In genomic region chr21:41954654-41955499, GRCh38 we compare ENCODE assay signal across 13 cellular contexts. TPM values are rescaled to one million over a fixed set of nuclear protein-coding genes. Genes with fewer than 3 reads are reported as not detected.
A peak's percentile ranks its signal among the peaks of the same experiment; 100 is the strongest.
DNase-seq lines count a peak whose midpoint lies in the region; ATAC-seq, FAIRE-seq and TF ChIP-seq lines count a peak whose summit lies in the region.
"Had no signal": no experiment of that assay in that cellular context is flagged by ENCODE, and none has a peak within 500 bp of the region (broad histone marks: within the 10 kb centered on the region; RNA-seq: fewer than 3 reads in every experiment).

No MANE protein-coding gene starts in this region.

- dilution Hi-C loops in keratinocyte (cut with MboI; ENCODE audit: extremely low pct_ligation_motif_present, low sequenced_read_pairs): no loop called here

- peaks cover 23% of the 10 kb centered on the region for H3K27me3 Mint-ChIP-seq in activated CD8-positive, alpha-beta T cell treated with anti-CD3 and anti-CD28 coated beads, Interleukin-2, amount 10 ng/mL, durations not matched to agents 7 days and 5 days (ENCODE audit: low read depth)

- no peaks in the 10 kb centered on the region for H4K20me1 ChIP-seq in keratinocyte (ENCODE audit: control insufficient read depth, extremely low read depth, insufficient read depth, low read length)

- CTCF ChIA-PET in activated CD8-positive, alpha-beta T cell treated with anti-CD3 and anti-CD28 coated beads, Interleukin-2, amount 10 ng/mL, durations not matched to agents 7 days and 5 days (lab: Charles Lee): no interaction called here

- H3K4me3 ChIP-seq in left ventricle myocardium inferior (no peak overlapping the region), keratinocyte (ENCODE audit: control insufficient read depth in 2 of 3, extremely low read depth in 1 of 3, insufficient read depth in 2 of 3, low read depth in 1 of 3, low read length in 3 of 3) (no peak overlapping the region), tibial nerve (no peak overlapping the region)

- WGBS in tibial nerve, 2 donors: 89 to 91% methylated on average over 20 of the region's 20 CpGs

- no peak for TF ChIP-seq POLR2A in tibial nerve (IDR thresholded peaks at IDR 0.05)

- H3K4me3 Mint-ChIP-seq in activated CD8-positive, alpha-beta T cell treated with anti-CD3 and anti-CD28 coated beads, Interleukin-2, amount 10 ng/mL, durations not matched to agents 7 days and 5 days: peak overlapping the region; percentile 19
- H3K4me3 Mint-ChIP-seq: activated CD8-positive, alpha-beta memory T cell treated with anti-CD3 and anti-CD28 coated beads, Interleukin-2, amount 10 ng/mL, durations not matched to agents 7 days and 5 days had no signal

- no peak for ATAC-seq in left ventricle myocardium superior
- no peak for ATAC-seq in activated CD8-positive, alpha-beta T cell treated with anti-CD3 and anti-CD28 coated beads, Interleukin-2, amount 10 ng/mL, durations not matched to agents 7 days and 5 days
- no peak for ATAC-seq in HG03442 (IDR thresholded peaks at IDR 0.05; ENCODE audit: unreplicated experiment)

- no peaks in the 10 kb centered on the region for H3K36me3 Mint-ChIP-seq in activated CD8-positive, alpha-beta T cell treated with anti-CD3 and anti-CD28 coated beads, Interleukin-2, amount 10 ng/mL, durations not matched to agents 7 days and 5 days (ENCODE audit: low read depth)
- H3K36me3 Mint-ChIP-seq: activated CD8-positive, alpha-beta memory T cell treated with anti-CD3 and anti-CD28 coated beads, Interleukin-2, amount 10 ng/mL, durations not matched to agents 7 days and 5 days had no signal

- no peak for FAIRE-seq in keratinocyte (lab: Jason Lieb, UNC)
- FAIRE-seq: RCC 7860 had no signal

- peaks cover 3% of the 10 kb centered on the region for H3K9me1 ChIP-seq in keratinocyte (ENCODE audit: control insufficient read depth, extremely low read depth, insufficient read depth, low read length)

- H3K27me3 ChIP-seq in left ventricle myocardium inferior (ENCODE audit: low read depth): no peaks in the 10 kb centered on the region
- H3K27me3 ChIP-seq in keratinocyte (ENCODE audit: control insufficient read depth, extremely low read depth, insufficient read depth, low read length): no peaks in the 10 kb centered on the region
- no peaks in the 10 kb centered on the region for H3K27me3 ChIP-seq in tibial nerve

- POLR2A ChIA-PET in activated CD8-positive, alpha-beta T cell treated with anti-CD3 and anti-CD28 coated beads, Interleukin-2, amount 10 ng/mL, durations not matched to agents 7 days and 5 days (lab: Charles Lee): no interaction called here

- H3K4me2 ChIP-seq in keratinocyte (ENCODE audit: control insufficient read depth, extremely low read depth, insufficient read depth, low read depth, low read length): peak overlapping the region; percentile 54

- TF ChIP-seq EP300 in tibial nerve (IDR thresholded peaks at IDR 0.05): no peak

- H3K4me1 ChIP-seq in left ventricle myocardium inferior (peaks cover 56% of the 10 kb centered on the region), keratinocyte (ENCODE audit: control insufficient read depth, extremely low read depth, insufficient read depth, low read length) (peaks cover 43% of the 10 kb centered on the region), tibial nerve (peaks cover 0 to 65% (median 23%) of the 10 kb centered on the region in 4 donors)

- H3K36me3 ChIP-seq in left ventricle myocardium inferior: no peaks in the 10 kb centered on the region
- peaks cover 0 to 3% of the 10 kb centered on the region in 2 experiments for H3K36me3 ChIP-seq in keratinocyte (ENCODE audit: control insufficient read depth in 2 of 2, extremely low read depth in 1 of 2, insufficient read depth in 2 of 2, low read length in 2 of 2)
- H3K36me3 ChIP-seq in tibial nerve: no peaks in the 10 kb centered on the region

- H3K27ac Mint-ChIP-seq in activated CD8-positive, alpha-beta T cell treated with anti-CD3 and anti-CD28 coated beads, Interleukin-2, amount 10 ng/mL, durations not matched to agents 7 days and 5 days: peak overlapping the region; percentile 3
- H3K27ac Mint-ChIP-seq: activated CD8-positive, alpha-beta memory T cell treated with anti-CD3 and anti-CD28 coated beads, Interleukin-2, amount 10 ng/mL, durations not matched to agents 7 days and 5 days had no signal

- peaks cover 36% of the 10 kb centered on the region for H3K79me2 ChIP-seq in keratinocyte (ENCODE audit: control insufficient read depth, insufficient read depth, low read length)

- no peak overlapping the region for H2AFZ ChIP-seq in keratinocyte (ENCODE audit: control insufficient read depth, low read length)

- peak overlapping the region; percentile 50 for H3K9ac ChIP-seq in keratinocyte (ENCODE audit: control insufficient read depth, extremely low read depth, insufficient read depth, low read length)

- intact Hi-C loops in left ventricle myocardium inferior (cut with micrococcal nuclease) (no loop called here), left ventricle myocardium superior (cut with micrococcal nuclease) (no loop called here)

- H3K27ac ChIP-seq in left ventricle myocardium inferior (replicated peaks) (peak overlapping the region; percentile 2), keratinocyte (ENCODE audit: control insufficient read depth, insufficient read depth, low read length) (peak overlapping the region; percentile 25), tibial nerve (peak overlapping the region in 2 of 4 donors; percentile 53 to 84)

- H3K4me1 Mint-ChIP-seq in activated CD8-positive, alpha-beta T cell treated with anti-CD3 and anti-CD28 coated beads, Interleukin-2, amount 10 ng/mL, durations not matched to agents 7 days and 5 days (ENCODE audit: low read depth): peaks cover 19% of the 10 kb centered on the region

- DNase-seq in left ventricle myocardium inferior: no peak
- DNase-seq in left ventricle myocardium superior: no peak
- no peak for DNase-seq in activated CD8-positive, alpha-beta T cell treated with anti-CD3 and anti-CD28 coated beads, Interleukin-2, amount 10 ng/mL, durations not matched to agents 7 days and 5 days
- DNase-seq in keratinocyte (ENCODE audit: low read depth, low spot score): no peak
- DNase-seq in amniotic stem cell (lab: John Stamatoyannopoulos, UW): no peak
- DNase-seq in NCI-H345 treated with DMSO at 0.1 percent for 48 hours (lab: John Stamatoyannopoulos, UW; ENCODE audit: unreplicated experiment): no peak
- no peak for DNase-seq in tibial nerve (ENCODE audit: low spot score in 2 of 2)
- DNase-seq: activated CD8-positive, alpha-beta memory T cell treated with anti-CD3 and anti-CD28 coated beads, Interleukin-2, amount 10 ng/mL, durations not matched to agents 7 days and 5 days; NCI-H187 treated with DMSO at 0.1 percent for 48 hours had no signal

- TF ChIP-seq CTCF in left ventricle myocardium inferior (IDR thresholded peaks at IDR 0.05; ENCODE audit: borderline replicate concordance) (no peak), keratinocyte (optimal IDR thresholded peaks at IDR 0.05 in 1 of 3, IDR thresholded peaks at IDR 0.05 in 1 of 3, conservative IDR thresholded peaks at IDR 0.05 in 1 of 3; ENCODE audit: extremely low read depth in 1 of 3, insufficient read depth in 2 of 3, low read length in 3 of 3) (no peak), tibial nerve (IDR thresholded peaks at IDR 0.05) (no peak)

- H3K9me3 ChIP-seq in left ventricle myocardium inferior (replicated peaks) (no peaks in the 10 kb centered on the region), keratinocyte (ENCODE audit: control insufficient read depth, low read depth, low read length) (no peaks in the 10 kb centered on the region), tibial nerve (no peaks in the 10 kb centered on the region)
- H3K9me3 ChIP-seq: heart right ventricle had no signal

- H3K9me3 Mint-ChIP-seq in activated CD8-positive, alpha-beta T cell treated with anti-CD3 and anti-CD28 coated beads, Interleukin-2, amount 10 ng/mL, durations not matched to agents 7 days and 5 days (ENCODE audit: insufficient read depth): no peaks in the 10 kb centered on the region
- H3K9me3 Mint-ChIP-seq: neural crest cell had no signal

RNA-seq across cellular contexts. Expression of gene C2CD2, which starts 1.1 kb away (rescaled TPM):
- total RNA-seq in left ventricle myocardium inferior: 5.9 TPM
- 5.2 TPM for total RNA-seq in left ventricle myocardium superior
- 1 to 10 TPM; 5.5 to 5.6 TPM for total RNA-seq in activated CD8-positive, alpha-beta T cell treated with anti-CD3 and anti-CD28 coated beads, Interleukin-2, amount 10 ng/mL, durations not matched to agents 7 days and 5 days
- 31.9 to 53.3 TPM (median 39.9 TPM) in 3 replicates for polyA plus RNA-seq in keratinocyte
- polyA plus RNA-seq in keratinocyte (2011; ENCODE audit: low read depth): 5.3 TPM
- 18.9 and 22.5 TPM in 2 replicates for polyA plus RNA-seq in keratinocyte (2011; cell fraction: cytosol; rRNA removed)
- polyA plus RNA-seq in keratinocyte (2011; cell fraction: nucleus; rRNA removed): 63.6 and 69.3 TPM in 2 replicates
- 10.2 and 34.7 TPM in 2 replicates for polyA plus RNA-seq in keratinocyte (2012; ENCODE audit: low replicate concordance)
- 82.9 to 226 TPM (median 112 TPM) in 3 replicates for polyA minus RNA-seq in keratinocyte
- 41.6 TPM for polyA minus RNA-seq in keratinocyte (2011; cell fraction: cytosol; rRNA and poly(A)+ RNA removed)
- polyA minus RNA-seq in keratinocyte (2011; cell fraction: nucleus; rRNA and poly(A)+ RNA removed): 71.8 and 103 TPM in 2 replicates
- 10 to 100 TPM; 37.5 to 63.9 (median 51.6) TPM for total RNA-seq in tibial nerve

RNA-seq across cellular contexts. Expression of gene ZBTB21, which starts 55.3 kb away (rescaled TPM):
- total RNA-seq in left ventricle myocardium inferior: 4.9 TPM
- 6.6 TPM for total RNA-seq in left ventricle myocardium superior
- total RNA-seq in activated CD8-positive, alpha-beta T cell treated with anti-CD3 and anti-CD28 coated beads, Interleukin-2, amount 10 ng/mL, durations not matched to agents 7 days and 5 days: 10 to 100 TPM; 19.5 to 23.6 TPM
- polyA plus RNA-seq in keratinocyte: 9.5 to 12.2 TPM (median 10.3 TPM) in 3 replicates
- polyA plus RNA-seq in keratinocyte (2011; ENCODE audit: low read depth): 11.1 TPM
- 4.8 and 8.0 TPM in 2 replicates for polyA plus RNA-seq in keratinocyte (2011; cell fraction: cytosol; rRNA removed)
- polyA plus RNA-seq in keratinocyte (2011; cell fraction: nucleus; rRNA removed): 17.5 and 20.6 TPM in 2 replicates
- polyA plus RNA-seq in keratinocyte (2012; ENCODE audit: low replicate concordance): 7.3 and 14.0 TPM in 2 replicates
- 15.5 to 28.0 TPM (median 22.1 TPM) in 3 replicates for polyA minus RNA-seq in keratinocyte
- polyA minus RNA-seq in keratinocyte (2011; cell fraction: cytosol; rRNA and poly(A)+ RNA removed): 6.7 TPM
- 16.7 and 23.7 TPM in 2 replicates for polyA minus RNA-seq in keratinocyte (2011; cell fraction: nucleus; rRNA and poly(A)+ RNA removed)
- 10 to 100 TPM in 2 of 4 donors, 1 to 10 TPM in 2; 9.4 to 13.8 (median 10.6) TPM for total RNA-seq in tibial nerve
